Comparison of ENCODE assay signal across 20 cellular contexts in genomic region chr11:83773950-83774880, GRCh38.
DNase-seq lines count a peak whose midpoint lies in the region; ATAC-seq and TF ChIP-seq lines count a peak whose summit lies in the region.
"Had no signal": no experiment of that assay in that cellular context is flagged by ENCODE, and none has a peak within 500 bp of the region (broad histone marks: within the 10 kb centered on the region; RNA-seq: fewer than 3 reads in every experiment).

No MANE protein-coding gene starts in this region.

- H3K36me3 Mint-ChIP-seq in activated CD8-positive, alpha-beta T cell treated with anti-CD3 and anti-CD28 coated beads for 36 hours (ENCODE audit: low read depth): no peaks in the 10 kb centered on the region
- H3K36me3 Mint-ChIP-seq: IgD-negative memory B cell; stimulated activated memory B cell treated with anti-CD40 and anti-IgM and Interleukin-4, amounts not matched to agents 10 μg/mL and 1 μg/mL and 100 μg/mL, for 72 hours had no signal

- no peaks in the 10 kb centered on the region for H3K36me3 ChIP-seq in body of pancreas (replicated peaks in 1 of 2; ENCODE audit: insufficient read depth in 1 of 2, low read depth in 2 of 2)
- H3K36me3 ChIP-seq: upper lobe of right lung had no signal

- H3K4me1 Mint-ChIP-seq in activated CD8-positive, alpha-beta T cell treated with anti-CD3 and anti-CD28 coated beads for 36 hours (ENCODE audit: low read depth): no peaks in the 10 kb centered on the region
- H3K4me1 Mint-ChIP-seq: activated CD4-positive, alpha-beta T cell treated with anti-CD3 and anti-CD28 coated beads, Interleukin-2, amount 10 ng/mL, durations not matched to agents 24 days and 14 days; central memory CD8-positive, alpha-beta T cell; IgD-negative memory B cell; stimulated activated memory B cell treated with anti-CD40 and anti-IgM and Interleukin-4, amounts not matched to agents 10 μg/mL and 1 μg/mL and 100 μg/mL, for 72 hours had no signal

- intact Hi-C loops in body of pancreas (cut with DNase I): no loop called here
- intact Hi-C loops in activated CD8-positive, alpha-beta T cell treated with anti-CD3 and anti-CD28 coated beads for 36 hours (cut with micrococcal nuclease): no loop called here

- no peak for TF ChIP-seq CTCF in AG04449 (IDR thresholded peaks at IDR 0.05; ENCODE audit: insufficient read depth, low read length, missing control alignments)
- no peak for TF ChIP-seq CTCF in fibroblast of villous mesenchyme (IDR thresholded peaks at IDR 0.05; ENCODE audit: insufficient read depth, low read depth, low read length)
- no peak for TF ChIP-seq CTCF in body of pancreas (IDR thresholded peaks at IDR 0.05)
- no peak for TF ChIP-seq CTCF in activated CD8-positive, alpha-beta T cell treated with anti-CD3 and anti-CD28 coated beads for 36 hours (IDR thresholded peaks at IDR 0.05)

- H3K9me3 ChIP-seq in body of pancreas: no peaks in the 10 kb centered on the region
- H3K9me3 ChIP-seq: upper lobe of right lung had no signal

- H3K4me3 Mint-ChIP-seq in activated CD8-positive, alpha-beta T cell treated with anti-CD3 and anti-CD28 coated beads for 36 hours: no peak overlapping the region
- H3K4me3 Mint-ChIP-seq: activated CD4-positive, alpha-beta T cell treated with anti-CD3 and anti-CD28 coated beads, Interleukin-2, amount 10 ng/mL, durations not matched to agents 24 days and 14 days; central memory CD8-positive, alpha-beta T cell; IgD-negative memory B cell; stimulated activated memory B cell treated with anti-CD40 and anti-IgM and Interleukin-4, amounts not matched to agents 10 μg/mL and 1 μg/mL and 100 μg/mL, for 72 hours had no signal

- peaks cover 5% of the 10 kb centered on the region for H3K27me3 Mint-ChIP-seq in activated CD8-positive, alpha-beta T cell treated with anti-CD3 and anti-CD28 coated beads for 36 hours
- H3K27me3 Mint-ChIP-seq: central memory CD8-positive, alpha-beta T cell had no signal

- POLR2A ChIA-PET in AG04449 (lab: Yijun Ruan, JAX): no interaction called here
- POLR2A ChIA-PET in activated CD8-positive, alpha-beta T cell treated with anti-CD3 and anti-CD28 coated beads for 36 hours (lab: Charles Lee): no interaction called here

- H3K27ac Mint-ChIP-seq in activated CD8-positive, alpha-beta T cell treated with anti-CD3 and anti-CD28 coated beads for 36 hours: no peak overlapping the region
- H3K27ac Mint-ChIP-seq: activated CD4-positive, alpha-beta T cell treated with anti-CD3 and anti-CD28 coated beads, Interleukin-2, amount 10 ng/mL, durations not matched to agents 24 days and 14 days; IgD-negative memory B cell; stimulated activated memory B cell treated with anti-CD40 and anti-IgM and Interleukin-4, amounts not matched to agents 10 μg/mL and 1 μg/mL and 100 μg/mL, for 72 hours had no signal

- no peaks in the 10 kb centered on the region for H3K9me3 Mint-ChIP-seq in activated CD8-positive, alpha-beta T cell treated with anti-CD3 and anti-CD28 coated beads for 36 hours
- H3K9me3 Mint-ChIP-seq: activated CD4-positive, alpha-beta T cell treated with anti-CD3 and anti-CD28 coated beads, Interleukin-2, amount 10 ng/mL, durations not matched to agents 24 days and 14 days; central memory CD8-positive, alpha-beta T cell; stimulated activated memory B cell treated with anti-CD40 and anti-IgM and Interleukin-4, amounts not matched to agents 10 μg/mL and 1 μg/mL and 100 μg/mL, for 72 hours had no signal

- 85 to 86% methylated on average over 7 of the region's 7 CpGs for WGBS in body of pancreas, 2 donors

- no peak for TF ChIP-seq POLR2A in body of pancreas (IDR thresholded peaks at IDR 0.05)

- H3K4me1 ChIP-seq in body of pancreas: no peaks in the 10 kb centered on the region
- H3K4me1 ChIP-seq: upper lobe of right lung had no signal

- CTCF ChIA-PET in AG04449 (lab: Yijun Ruan, JAX): interaction anchor here (0.9 to 1.4 kb wide), 3 partner anchors 50 to 482 kb away, joined by 3 read pairs; no protein-coding TSS in a partner anchor
- CTCF ChIA-PET in activated CD8-positive, alpha-beta T cell treated with anti-CD3 and anti-CD28 coated beads for 36 hours (lab: Charles Lee): no interaction called here

- no peak for ATAC-seq in body of pancreas
- ATAC-seq in activated CD8-positive, alpha-beta T cell treated with anti-CD3 and anti-CD28 coated beads for 36 hours: no peak
- ATAC-seq: Right ventricle myocardium inferior; stimulated activated memory B cell treated with anti-CD40 and anti-IgM and Interleukin-4, amounts not matched to agents 10 μg/mL and 1 μg/mL and 100 μg/mL, for 72 hours; upper lobe of right lung had no signal

- no peaks in the 10 kb centered on the region for H3K27me3 ChIP-seq in body of pancreas
- H3K27me3 ChIP-seq: upper lobe of right lung had no signal

- H3K27ac ChIP-seq in body of pancreas: no peak overlapping the region
- H3K27ac ChIP-seq: skin epidermis, upper lobe of right lung had no signal

- DNase-seq in AG04449 (ENCODE audit: low read depth, low spot score) (peak; percentile 16), LHCN-M2 (ENCODE audit: low read depth) (peak; percentile 2), SK-N-DZ (ENCODE audit: low spot score) (peak; percentile 61), fibroblast of villous mesenchyme (ENCODE audit: low read depth) (peak; percentile 56), UCSD-AML1 (lab: John Stamatoyannopoulos, UW; ENCODE audit: unreplicated experiment) (no peak), body of pancreas (no peak), HUDEP-2 (lab: John Stamatoyannopoulos, UW; ENCODE audit: unreplicated experiment in 76 of 76) (no peak)
- DNase-seq in activated CD8-positive, alpha-beta T cell treated with anti-CD3 and anti-CD28 coated beads for 36 hours: no peak
- DNase-seq: activated CD4-positive, alpha-beta T cell treated with anti-CD3 and anti-CD28 coated beads, Interleukin-2, amount 10 ng/mL, durations not matched to agents 24 days and 14 days; activated naive CD4-positive, alpha-beta T cell treated with anti-CD3 and anti-CD28 coated beads, Interleukin-2, amount 50 U/mL, for 16 hours; glutamatergic neuron; H7; kidney; T-helper 9 cell; upper lobe of right lung had no signal

- H3K4me3 ChIP-seq in AG04449 (ENCODE audit: low read depth, low read length): no peak overlapping the region
- H3K4me3 ChIP-seq in fibroblast of villous mesenchyme (ENCODE audit: low read depth, low read length): no peak overlapping the region
- no peak overlapping the region for H3K4me3 ChIP-seq in body of pancreas
- H3K4me3 ChIP-seq: skin epidermis, upper lobe of right lung had no signal

Comparison
In these comparisons a context has a peak if more than half of its experiments do, and no peak if none do; other contexts are left out.
1. DNase-seq: peak in AG04449 (single experiment), LHCN-M2 (single experiment), SK-N-DZ (single experiment) and fibroblast of villous mesenchyme (single experiment); none in UCSD-AML1 (single experiment), body of pancreas (0 of 4), activated CD8-positive, alpha-beta T cell treated with anti-CD3 and anti-CD28 coated beads for 36 hours (single experiment) and HUDEP-2 (0 of 76).